8 cellular contexts compared by ENCODE assay signal in the genomic region with DNA sequence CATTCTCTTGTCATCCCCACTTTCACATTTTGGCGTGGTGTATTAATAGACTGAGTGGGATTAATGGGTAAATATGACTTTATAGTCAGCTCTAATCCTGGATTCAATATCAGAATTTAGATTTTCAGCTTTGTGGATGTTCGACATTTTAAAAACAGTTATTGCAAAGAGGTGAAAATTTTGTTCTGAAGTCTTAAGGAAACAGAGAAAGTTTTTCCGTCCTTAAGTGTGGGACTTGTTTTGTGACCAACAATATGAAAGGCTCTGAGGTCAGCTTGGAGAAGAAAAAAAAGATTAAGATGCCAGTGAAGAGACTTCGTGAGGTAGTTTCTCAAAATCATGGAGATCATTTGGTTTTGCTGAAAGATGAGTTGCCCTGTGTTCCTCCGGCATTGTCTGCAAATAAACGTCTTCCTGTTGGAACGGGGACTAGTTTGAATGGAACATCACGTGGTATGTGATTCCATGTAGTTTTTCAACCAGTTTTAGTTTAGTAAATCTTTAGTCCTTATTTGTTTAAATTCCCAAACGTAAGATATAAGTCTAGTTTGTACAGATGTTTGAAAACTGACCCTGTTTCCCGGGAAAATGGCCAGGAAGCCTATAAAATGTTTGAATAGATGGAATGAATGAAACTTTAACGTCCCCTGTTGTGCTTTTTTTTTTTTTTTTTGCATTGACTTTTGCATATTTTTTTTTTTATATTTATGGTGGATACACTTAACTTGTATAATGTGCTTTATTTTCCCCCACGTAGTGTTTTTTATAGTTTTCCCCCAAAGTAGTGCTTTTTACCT. TPM values are rescaled to one million over a fixed set of nuclear protein-coding genes. Genes with fewer than 3 reads are reported as not detected.
DNase-seq lines count a peak whose midpoint lies in the region; TF ChIP-seq lines count a peak whose summit lies in the region.

No MANE protein-coding gene starts in this region.

- peak overlapping the region; percentile 98 for H3K27ac Mint-ChIP-seq in activated naive CD8-positive, alpha-beta T cell treated with anti-CD3 and anti-CD28 coated beads for 36 hours

- no peak for TF ChIP-seq POLR2A in prostate gland (IDR thresholded peaks at IDR 0.05)

- peaks cover 6% of the 10 kb centered on the region for H3K27me3 Mint-ChIP-seq in activated naive CD8-positive, alpha-beta T cell treated with anti-CD3 and anti-CD28 coated beads for 36 hours

- intact Hi-C loops in left ventricle myocardium inferior (cut with micrococcal nuclease) (no loop called here), prostate gland (cut with DNase I) (no loop called here)

- H3K27ac ChIP-seq in left ventricle myocardium inferior (replicated peaks) (peak overlapping the region; percentile 95), prostate gland (peak overlapping the region; percentile 87 to 90)

- H3K4me3 Mint-ChIP-seq in activated naive CD8-positive, alpha-beta T cell treated with anti-CD3 and anti-CD28 coated beads for 36 hours: peak overlapping the region; percentile 89

- H3K27me3 ChIP-seq in left ventricle myocardium inferior (ENCODE audit: low read depth) (no peaks in the 10 kb centered on the region), prostate gland (replicated peaks; ENCODE audit: insufficient read depth) (no peaks in the 10 kb centered on the region)

- DNase-seq in AML-193 (lab: John Stamatoyannopoulos, UW) (peak; percentile 35 to 41), GM20000 (ENCODE audit: low spot score) (peak; percentile 8), NCI-H226 (peak; percentile 29), left ventricle myocardium inferior (no peak), prostate gland (ENCODE audit: low spot score) (no peak), NCI-H187 treated with DMSO at 0.1 percent for 48 hours (lab: John Stamatoyannopoulos, UW) (no peak), COR-L47 (lab: John Stamatoyannopoulos, UW) (no peak)
- no peak for DNase-seq in activated naive CD8-positive, alpha-beta T cell treated with anti-CD3 and anti-CD28 coated beads for 36 hours

- H3K4me1 Mint-ChIP-seq in activated naive CD8-positive, alpha-beta T cell treated with anti-CD3 and anti-CD28 coated beads for 36 hours: peaks cover 39% of the 10 kb centered on the region

- H3K36me3 Mint-ChIP-seq in activated naive CD8-positive, alpha-beta T cell treated with anti-CD3 and anti-CD28 coated beads for 36 hours: peaks cover 22% of the 10 kb centered on the region

- peaks cover 42% of the 10 kb centered on the region for H3K4me1 ChIP-seq in left ventricle myocardium inferior
- H3K4me1 ChIP-seq in prostate gland (replicated peaks): no peaks in the 10 kb centered on the region

- peak overlapping the region; percentile 96 for H3K4me3 ChIP-seq in left ventricle myocardium inferior
- peak overlapping the region; percentile 59 to 86 for H3K4me3 ChIP-seq in prostate gland

- WGBS in prostate gland: 0% methylated on average over 12 of the region's 12 CpGs

- no peaks in the 10 kb centered on the region for H3K9me3 ChIP-seq in left ventricle myocardium inferior (replicated peaks)
- H3K9me3 ChIP-seq in prostate gland: no peaks in the 10 kb centered on the region

- no peaks in the 10 kb centered on the region for H3K9me3 Mint-ChIP-seq in activated naive CD8-positive, alpha-beta T cell treated with anti-CD3 and anti-CD28 coated beads for 36 hours

- H3K36me3 ChIP-seq in left ventricle myocardium inferior: peaks cover 33% of the 10 kb centered on the region
- H3K36me3 ChIP-seq in prostate gland: no peaks in the 10 kb centered on the region

- TF ChIP-seq CTCF in GM20000 (IDR thresholded peaks at IDR 0.05; ENCODE audit: extremely low read depth, missing control alignments): no peak
- no peak for TF ChIP-seq CTCF in left ventricle myocardium inferior (IDR thresholded peaks at IDR 0.05; ENCODE audit: borderline replicate concordance)
- no peak for TF ChIP-seq CTCF in prostate gland (IDR thresholded peaks at IDR 0.05)

RNA-seq across cellular contexts. Expression of a gene that starts 0.7 kb away (rescaled TPM):
- 10 to 100 TPM; 22.0 to 25.1 TPM for total RNA-seq in activated naive CD8-positive, alpha-beta T cell treated with anti-CD3 and anti-CD28 coated beads for 36 hours
- 13.0 TPM for total RNA-seq in left ventricle myocardium inferior
- 10 to 100 TPM; 11.2 to 27.0 TPM for total RNA-seq in prostate gland

RNA-seq across cellular contexts. Expression of a gene that starts 0.9 kb away (rescaled TPM):
- total RNA-seq in activated naive CD8-positive, alpha-beta T cell treated with anti-CD3 and anti-CD28 coated beads for 36 hours: 10 to 100 TPM; 82.0 to 91.6 TPM
- total RNA-seq in left ventricle myocardium inferior (27.8 TPM), prostate gland (10 to 100 TPM; 50.4 to 51.4 TPM)

RNA-seq across cellular contexts. Expression of a gene that starts 32.5 kb away (rescaled TPM):
- not detected for total RNA-seq in activated naive CD8-positive, alpha-beta T cell treated with anti-CD3 and anti-CD28 coated beads for 36 hours
- total RNA-seq in left ventricle myocardium inferior (not detected), prostate gland (1 to 10 TPM in 1 of 2 donors, not detected in 1; 4.0 TPM)

Comparison
In these comparisons a context has a peak if more than half of its experiments do, and no peak if none do; other contexts are left out.
1. DNase-seq: peak in AML-193 (2 of 2), GM20000 (single experiment) and NCI-H226 (single experiment); none in activated naive CD8-positive, alpha-beta T cell treated with anti-CD3 and anti-CD28 coated beads for 36 hours (single experiment), left ventricle myocardium inferior (single experiment), prostate gland (single experiment), NCI-H187 treated with DMSO at 0.1 percent for 48 hours (single experiment) and COR-L47 (single experiment).